Comparison of ENCODE assay signal across 7 cellular contexts in genomic region chr2:157082950-157083349, GRCh38.
"Had no signal": no experiment of that assay in that cellular context is flagged by ENCODE, and none has a peak within 500 bp of the region (broad histone marks: within the 10 kb centered on the region; RNA-seq: fewer than 3 reads in every experiment).

No MANE protein-coding gene starts in this region.

- ATAC-seq: HepG2 had no signal

- H3K4me1 Mint-ChIP-seq: IgD-negative memory B cell had no signal

- H3K9me3 Mint-ChIP-seq: H9, IgD-negative memory B cell had no signal

- H3K4me3 Mint-ChIP-seq: H9, IgD-negative memory B cell had no signal

- H3K4me3 ChIP-seq: GM23248 had no signal

- H3K9ac ChIP-seq: GM23248 had no signal

- H3K27me3 Mint-ChIP-seq: IgD-negative memory B cell had no signal

- H3K36me3 Mint-ChIP-seq: IgD-negative memory B cell had no signal

- H3K27ac Mint-ChIP-seq: IgD-negative memory B cell had no signal

- DNase-seq: GM23248, H9, HCEC 1CT, KBM-7 had no signal

- H3K27ac ChIP-seq: GM23248, HL-60 had no signal
